Comparison of ENCODE assay signal across 8 cellular contexts in genomic region chr1:184387069-184387870, GRCh38. TPM values are rescaled to one million over a fixed set of nuclear protein-coding genes. Genes with fewer than 3 reads are reported as not detected.
DNase-seq lines count a peak whose midpoint lies in the region; ATAC-seq and TF ChIP-seq lines count a peak whose summit lies in the region.

No MANE protein-coding gene starts in this region.

- H3K27me3 Mint-ChIP-seq in activated CD8-positive, alpha-beta T cell treated with anti-CD3 and anti-CD28 coated beads, Interleukin-2, amount 10 ng/mL, durations not matched to agents 7 days and 5 days (ENCODE audit: low read depth), result peaks cover 65% of the 10 kb centered on the region
- H3K27me3 Mint-ChIP-seq in endothelial cell (ENCODE audit: unreplicated experiment), result peaks cover 13% of the 10 kb centered on the region

- H3K4me1 ChIP-seq in mucosa of stomach (ENCODE audit: control insufficient read depth, insufficient read depth, low read length), result peaks cover 4% of the 10 kb centered on the region

- no peaks in the 10 kb centered on the region for H3K9me3 ChIP-seq in mucosa of stomach (ENCODE audit: control insufficient read depth, low read length)

- H3K4me3 ChIP-seq in mucosa of stomach (ENCODE audit: low read length), result peak overlapping the region; percentile 82

- peak; percentile 54 for ATAC-seq in activated CD8-positive, alpha-beta T cell treated with anti-CD3 and anti-CD28 coated beads, Interleukin-2, amount 10 ng/mL, durations not matched to agents 7 days and 5 days
- ATAC-seq in GM18867 (IDR thresholded peaks at IDR 0.05; ENCODE audit: unreplicated experiment), result no peak

- peak overlapping the region; percentile 66 for H3K27ac Mint-ChIP-seq in activated CD8-positive, alpha-beta T cell treated with anti-CD3 and anti-CD28 coated beads, Interleukin-2, amount 10 ng/mL, durations not matched to agents 7 days and 5 days
- H3K27ac Mint-ChIP-seq in endothelial cell (ENCODE audit: unreplicated experiment), result no peak overlapping the region

- no peaks in the 10 kb centered on the region for H3K27me3 ChIP-seq in mucosa of stomach (ENCODE audit: control insufficient read depth, insufficient read depth, low read length)

- POLR2A ChIA-PET in activated CD8-positive, alpha-beta T cell treated with anti-CD3 and anti-CD28 coated beads, Interleukin-2, amount 10 ng/mL, durations not matched to agents 7 days and 5 days (lab: Charles Lee), result interaction anchor here (0.6 kb wide), 1 partner anchor 415 kb away, joined by 3 read pairs; no protein-coding TSS in a partner anchor

- H3K27ac ChIP-seq in substantia nigra (ENCODE audit: low read depth, low read length, poor library complexity, severe bottlenecking), result peak overlapping the region; percentile 67

- CTCF ChIA-PET in activated CD8-positive, alpha-beta T cell treated with anti-CD3 and anti-CD28 coated beads, Interleukin-2, amount 10 ng/mL, durations not matched to agents 7 days and 5 days (lab: Charles Lee), result interaction anchor here (0.6 kb wide), 1 partner anchor 662 kb away, joined by 3 read pairs; no protein-coding TSS in a partner anchor

- H3K4me3 Mint-ChIP-seq in activated CD8-positive, alpha-beta T cell treated with anti-CD3 and anti-CD28 coated beads, Interleukin-2, amount 10 ng/mL, durations not matched to agents 7 days and 5 days, result peak overlapping the region; percentile 80
- peak overlapping the region; percentile 94 for H3K4me3 Mint-ChIP-seq in endothelial cell (ENCODE audit: unreplicated experiment)

- H3K36me3 Mint-ChIP-seq in activated CD8-positive, alpha-beta T cell treated with anti-CD3 and anti-CD28 coated beads, Interleukin-2, amount 10 ng/mL, durations not matched to agents 7 days and 5 days (ENCODE audit: low read depth), result no peaks in the 10 kb centered on the region
- H3K36me3 Mint-ChIP-seq in endothelial cell (ENCODE audit: low read depth, unreplicated experiment), result peaks cover 6% of the 10 kb centered on the region

- peak overlapping the region; percentile 80 for H3K9ac ChIP-seq in mucosa of stomach (ENCODE audit: low read length)

- H3K9me3 Mint-ChIP-seq in activated CD8-positive, alpha-beta T cell treated with anti-CD3 and anti-CD28 coated beads, Interleukin-2, amount 10 ng/mL, durations not matched to agents 7 days and 5 days (ENCODE audit: insufficient read depth), result no peaks in the 10 kb centered on the region
- H3K9me3 Mint-ChIP-seq in endothelial cell (ENCODE audit: unreplicated experiment), result no peaks in the 10 kb centered on the region

- DNase-seq in NCI-H82 (lab: John Stamatoyannopoulos, UW) (peak; percentile 68), NCI-H82 treated with DMSO at 0.1 percent for 48 hours (lab: John Stamatoyannopoulos, UW; ENCODE audit: unreplicated experiment) (no peak), HuH-7 (ENCODE audit: low spot score) (peak; percentile 30), endothelial cell (ENCODE audit: low spot score) (peak; percentile 46), substantia nigra (lab: John Stamatoyannopoulos, UW) (peak in 29 of 49 donors; percentile 3 to 74 (median 21))
- DNase-seq in activated CD8-positive, alpha-beta T cell treated with anti-CD3 and anti-CD28 coated beads, Interleukin-2, amount 10 ng/mL, durations not matched to agents 7 days and 5 days, result peak; percentile 52

- no peak for TF ChIP-seq CTCF in endothelial cell (IDR thresholded peaks at IDR 0.05; ENCODE audit: unreplicated experiment)

- no peaks in the 10 kb centered on the region for H3K36me3 ChIP-seq in mucosa of stomach (ENCODE audit: control insufficient read depth, insufficient read depth, low read length)

- peaks cover 19% of the 10 kb centered on the region for H3K4me1 Mint-ChIP-seq in activated CD8-positive, alpha-beta T cell treated with anti-CD3 and anti-CD28 coated beads, Interleukin-2, amount 10 ng/mL, durations not matched to agents 7 days and 5 days (ENCODE audit: low read depth)
- H3K4me1 Mint-ChIP-seq in endothelial cell (ENCODE audit: unreplicated experiment), result peaks cover 14% of the 10 kb centered on the region

RNA-seq across cellular contexts. Expression of gene C1orf21, which starts 0.4 kb away (rescaled TPM):
- 1 to 10 TPM; 4.6 to 5.1 TPM for total RNA-seq in activated CD8-positive, alpha-beta T cell treated with anti-CD3 and anti-CD28 coated beads, Interleukin-2, amount 10 ng/mL, durations not matched to agents 7 days and 5 days
- 7.5 TPM for total RNA-seq in endothelial cell (ENCODE audit: unreplicated experiment)
